ENCODE assay signal across 24 cellular contexts in the genomic region with DNA sequence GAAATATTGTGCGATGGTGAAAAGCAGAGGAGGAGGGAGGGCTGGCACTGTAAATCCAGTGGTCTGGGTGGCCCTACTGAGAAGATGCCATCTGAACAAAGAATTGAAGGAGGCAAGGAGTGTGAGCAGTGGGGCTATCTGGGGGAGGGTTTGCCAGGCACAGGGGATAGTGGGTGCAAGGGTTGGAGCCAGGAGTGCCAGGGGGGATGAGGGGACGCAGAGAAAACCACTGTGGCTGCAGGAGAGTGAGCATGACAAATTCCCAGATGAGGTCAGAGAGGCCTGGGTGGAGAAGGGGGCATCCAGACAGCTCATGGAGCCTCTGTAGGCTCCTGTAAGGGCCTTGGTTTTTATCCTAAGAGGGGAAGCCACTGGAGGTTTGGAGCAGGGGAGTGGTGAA. TPM values are rescaled to one million over a fixed set of nuclear protein-coding genes. Genes with fewer than 3 reads are reported as not detected.
DNase-seq lines count a peak whose midpoint lies in the region; ATAC-seq and TF ChIP-seq lines count a peak whose summit lies in the region.
"Had no signal": no experiment of that assay in that cellular context is flagged by ENCODE, and none has a peak within 500 bp of the region (broad histone marks: within the 10 kb centered on the region; RNA-seq: fewer than 3 reads in every experiment).

No MANE protein-coding gene starts in this region.

- no peak overlapping the region for H3K27ac ChIP-seq in RWPE2 (ENCODE audit: poor library complexity, severe bottlenecking)
- H3K27ac ChIP-seq in endodermal cell (ENCODE audit: low read depth, low read length) = no peak overlapping the region
- H3K27ac ChIP-seq in suprapubic skin = no peak overlapping the region
- H3K27ac ChIP-seq: ascending aorta, esophagus squamous epithelium, gastroesophageal sphincter, ovary, right lobe of liver, testis had no signal

- TF ChIP-seq POLR2A in suprapubic skin (IDR thresholded peaks at IDR 0.05) = no peak

- 83 to 93% methylated on average over 2 of the region's 2 CpGs for WGBS in endodermal cell (ENCODE audit: insufficient coverage in 1 of 2, insufficient read length in 1 of 2), 2 experiments
- 88% methylated on average over 2 of the region's 2 CpGs for WGBS in suprapubic skin

- H3K9me3 ChIP-seq in RWPE2 (ENCODE audit: severe bottlenecking) = no peaks in the 10 kb centered on the region
- H3K9me3 ChIP-seq in endodermal cell (ENCODE audit: control insufficient read depth, low read length) = no peaks in the 10 kb centered on the region
- no peaks in the 10 kb centered on the region for H3K9me3 ChIP-seq in suprapubic skin
- H3K9me3 ChIP-seq: ascending aorta, esophagus squamous epithelium, gastroesophageal sphincter, ovary, right lobe of liver, testis had no signal

- peaks cover 21% of the 10 kb centered on the region for H3K4me1 ChIP-seq in RWPE2 (ENCODE audit: insufficient read depth, poor library complexity, severe bottlenecking)
- H3K4me1 ChIP-seq in endodermal cell (ENCODE audit: control insufficient read depth, insufficient read depth, low read length) = peaks cover 10% of the 10 kb centered on the region
- H3K4me1 ChIP-seq in suprapubic skin = peaks cover 24% of the 10 kb centered on the region

- no peaks in the 10 kb centered on the region for H3K9me3 Mint-ChIP-seq in activated T-cell treated with anti-CD3 and anti-CD28 coated beads, Interleukin-2, amount 50 U/mL, for 72 hours
- H3K9me3 Mint-ChIP-seq in endodermal cell = no peaks in the 10 kb centered on the region

- peaks cover 38% of the 10 kb centered on the region for H3K4me1 Mint-ChIP-seq in activated T-cell treated with anti-CD3 and anti-CD28 coated beads, Interleukin-2, amount 50 U/mL, for 72 hours (ENCODE audit: low read depth)
- peaks cover 20% of the 10 kb centered on the region for H3K4me1 Mint-ChIP-seq in endodermal cell

- TF ChIP-seq CTCF in RWPE2 (IDR thresholded peaks at IDR 0.05; ENCODE audit: poor library complexity, severe bottlenecking) = no peak
- TF ChIP-seq CTCF in endodermal cell (conservative IDR thresholded peaks at IDR 0.05) = no peak
- no peak for TF ChIP-seq CTCF in suprapubic skin (IDR thresholded peaks at IDR 0.05)

- H3K36me3 ChIP-seq in RWPE2 (ENCODE audit: low read depth) (peaks cover 44% of the 10 kb centered on the region), endodermal cell (ENCODE audit: control insufficient read depth, insufficient read depth, low read length) (peaks cover 24% of the 10 kb centered on the region), suprapubic skin (peaks cover 37% of the 10 kb centered on the region)
- H3K36me3 ChIP-seq: ovary had no signal

- H3K4me3 Mint-ChIP-seq in activated T-cell treated with anti-CD3 and anti-CD28 coated beads, Interleukin-2, amount 50 U/mL, for 72 hours = no peak overlapping the region
- H3K4me3 Mint-ChIP-seq in endodermal cell = no peak overlapping the region

- ATAC-seq in activated T-cell treated with anti-CD3 and anti-CD28 coated beads, Interleukin-2, amount 50 U/mL, for 72 hours (replicated peaks in 1 of 2) = no peak
- no peak for ATAC-seq in RWPE2 (ENCODE audit: low read depth)
- no peak for ATAC-seq in HG02763 (IDR thresholded peaks at IDR 0.05; ENCODE audit: unreplicated experiment)
- ATAC-seq in HG03432 (IDR thresholded peaks at IDR 0.05; ENCODE audit: unreplicated experiment) = no peak
- ATAC-seq in GM19455 (IDR thresholded peaks at IDR 0.05; ENCODE audit: unreplicated experiment) = no peak
- ATAC-seq: gastroesophageal sphincter, GM12878, right lobe of liver had no signal

- H3K4me3 ChIP-seq in RWPE2 (ENCODE audit: severe bottlenecking) (no peak overlapping the region), endodermal cell (ENCODE audit: low read length) (no peak overlapping the region), suprapubic skin (no peak overlapping the region)
- H3K4me3 ChIP-seq: ascending aorta, esophagus squamous epithelium, gastroesophageal sphincter, GM12878, ovary, right lobe of liver, testis had no signal

- no peaks in the 10 kb centered on the region for H3K27me3 ChIP-seq in RWPE2 (ENCODE audit: insufficient read depth, poor library complexity, severe bottlenecking)
- H3K27me3 ChIP-seq in endodermal cell (ENCODE audit: control insufficient read depth, insufficient read depth, low read length, poor library complexity, severe bottlenecking) = no peaks in the 10 kb centered on the region
- no peaks in the 10 kb centered on the region for H3K27me3 ChIP-seq in suprapubic skin
- H3K27me3 ChIP-seq: ascending aorta, esophagus squamous epithelium, gastroesophageal sphincter, ovary, right lobe of liver, testis had no signal

- H3K36me3 Mint-ChIP-seq in activated T-cell treated with anti-CD3 and anti-CD28 coated beads, Interleukin-2, amount 50 U/mL, for 72 hours (ENCODE audit: insufficient read depth in 2 of 2) = peaks cover 0 to 1% of the 10 kb centered on the region in 2 donors
- peaks cover 49% of the 10 kb centered on the region for H3K36me3 Mint-ChIP-seq in endodermal cell (ENCODE audit: low read depth)

- peak overlapping the region; percentile 88 for H3K27ac Mint-ChIP-seq in activated T-cell treated with anti-CD3 and anti-CD28 coated beads, Interleukin-2, amount 50 U/mL, for 72 hours
- H3K27ac Mint-ChIP-seq in endodermal cell = peak overlapping the region; percentile 44

- H3K9ac ChIP-seq in endodermal cell (ENCODE audit: extremely low read depth, low read length, poor library complexity, severe bottlenecking) = no peak overlapping the region

- H3K27me3 Mint-ChIP-seq in activated T-cell treated with anti-CD3 and anti-CD28 coated beads, Interleukin-2, amount 50 U/mL, for 72 hours (ENCODE audit: low read depth) = no peaks in the 10 kb centered on the region
- H3K27me3 Mint-ChIP-seq in endodermal cell (ENCODE audit: insufficient read depth) = peaks cover 5% of the 10 kb centered on the region

- no peak for TF ChIP-seq EP300 in suprapubic skin (IDR thresholded peaks at IDR 0.05)

- DNase-seq in activated T-cell treated with anti-CD3 and anti-CD28 coated beads, Interleukin-2, amount 50 U/mL, for 72 hours = no peak
- no peak for DNase-seq in activated T-cell treated with anti-CD3 and anti-CD28 coated beads, Interleukin-2, amount 50 U/mL, for 48 hours
- DNase-seq in RWPE2 (ENCODE audit: low spot score) (peak; percentile 16), endodermal cell (peak; percentile 42), suprapubic skin (ENCODE audit: low spot score in 2 of 2) (peak; percentile 35 to 59)
- DNase-seq: central memory CD4-positive, alpha-beta T cell; esophagus squamous epithelium; GOT3; kidney glomerular epithelial cell; mammary epithelial cell; MM.1S; NCI-H1436 treated with DMSO at 0.1 percent for 48 hours; NCI-H2171 treated with DMSO at 0.1 percent for 48 hours; NCI-H526; stimulated activated CD4-positive, alpha-beta T cell treated with anti-CD3 and anti-CD28 coated beads, Interleukin-15, amount 100 ng/mL, for 24 hours; testis had no signal

RNA-seq across cellular contexts. Expression of gene XYLT2, which starts 4.8 kb away (rescaled TPM):
- total RNA-seq in activated T-cell treated with anti-CD3 and anti-CD28 coated beads, Interleukin-2, amount 50 U/mL, for 72 hours = 10 to 100 TPM; 24.2 to 43.8 TPM
- 10 to 100 TPM; 54.1 to 65.9 TPM for total RNA-seq in endodermal cell
- polyA plus RNA-seq in endodermal cell (2013, experiment 1 of 2) = 20.9 TPM
- 22.1 TPM for polyA plus RNA-seq in endodermal cell (2013, experiment 2 of 2)
- total RNA-seq in suprapubic skin = 10 to 100 TPM; 36.9 to 61.3 (median 45.5) TPM

RNA-seq across cellular contexts. Expression of gene MRPL27, which starts 22.3 kb away (rescaled TPM):
- 10 to 100 TPM; 44.6 to 45.9 TPM for total RNA-seq in activated T-cell treated with anti-CD3 and anti-CD28 coated beads, Interleukin-2, amount 50 U/mL, for 72 hours
- 10 to 100 TPM; 70.9 to 76.7 TPM for total RNA-seq in endodermal cell
- 69.7 TPM for polyA plus RNA-seq in endodermal cell (2013, experiment 1 of 2)
- polyA plus RNA-seq in endodermal cell (2013, experiment 2 of 2) = 62.0 TPM
- 10 to 100 TPM; 60.3 to 87.7 (median 65.3) TPM for total RNA-seq in suprapubic skin

RNA-seq across cellular contexts. Expression of gene EME1, which starts 22.3 kb away (rescaled TPM):
- total RNA-seq in activated T-cell treated with anti-CD3 and anti-CD28 coated beads, Interleukin-2, amount 50 U/mL, for 72 hours = 10 to 100 TPM; 42.9 to 43.1 TPM
- total RNA-seq in endodermal cell = 10 to 100 TPM; 14.1 to 26.8 TPM
- polyA plus RNA-seq in endodermal cell (2013, experiment 1 of 2) = 26.3 TPM
- 24.8 TPM for polyA plus RNA-seq in endodermal cell (2013, experiment 2 of 2)
- total RNA-seq in suprapubic skin = 1 to 10 TPM in 2 of 4 donors, under 1 TPM in 2; 0.39 to 2.5 (median 0.98) TPM
- total RNA-seq: ascending aorta had no signal

RNA-seq across cellular contexts. Expression of gene LRRC59, which starts 46.6 kb away (rescaled TPM):
- total RNA-seq in activated T-cell treated with anti-CD3 and anti-CD28 coated beads, Interleukin-2, amount 50 U/mL, for 72 hours = 10 to 100 TPM; 57.6 to 63.6 TPM
- total RNA-seq in endodermal cell (10 to 100 TPM; 87.9 to 98.2 TPM), suprapubic skin (10 to 100 TPM; 16.5 to 58.0 (median 39.0) TPM)
- 79.9 TPM for polyA plus RNA-seq in endodermal cell (2013, experiment 1 of 2)
- 86.0 TPM for polyA plus RNA-seq in endodermal cell (2013, experiment 2 of 2)

Comparison
In these comparisons a context has a peak if more than half of its experiments do, and no peak if none do; other contexts are left out.
1. DNase-seq: peak in RWPE2 (single experiment), endodermal cell (single experiment) and suprapubic skin (2 of 2); none in activated T-cell treated with anti-CD3 and anti-CD28 coated beads, Interleukin-2, amount 50 U/mL, for 72 hours (0 of 2) and activated T-cell treated with anti-CD3 and anti-CD28 coated beads, Interleukin-2, amount 50 U/mL, for 48 hours (0 of 2).
2. RNA of gene EME1, which starts 22.3 kb away (total RNA-seq): 42.9 to 43.1 TPM in activated T-cell treated with anti-CD3 and anti-CD28 coated beads, Interleukin-2, amount 50 U/mL, for 72 hours and 14.1 to 26.8 TPM in endodermal cell; 0.39 to 2.5 TPM in suprapubic skin; every median in the first group is over 4 times any median in the second.